In the genomic region with DNA sequence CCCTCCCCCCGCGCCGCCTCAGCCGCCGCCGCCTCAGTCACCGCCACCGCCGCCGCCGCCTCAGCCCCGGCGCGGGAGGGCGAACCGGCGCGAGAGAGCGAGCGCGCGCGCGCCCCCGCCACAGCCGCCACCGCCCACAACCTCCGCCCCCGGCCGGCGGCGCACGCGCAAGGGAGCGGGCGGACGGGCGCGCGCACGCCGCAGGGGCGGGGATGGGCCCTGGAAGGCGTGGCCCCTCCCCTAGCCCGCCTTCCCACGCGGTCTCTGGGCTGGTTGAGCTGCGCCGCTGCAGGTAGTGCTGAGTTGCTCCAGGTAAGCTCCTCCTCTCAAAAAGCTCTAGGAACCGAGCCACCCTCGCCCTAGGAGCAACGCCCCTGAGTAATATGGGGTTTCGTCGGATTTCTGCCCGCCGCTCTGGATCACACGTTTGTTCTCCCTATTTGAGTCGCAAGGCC, we compare ENCODE assay signal across 8 cellular contexts. TPM values are rescaled to one million over a fixed set of nuclear protein-coding genes. Genes with fewer than 3 reads are reported as not detected.
DNase-seq lines count a peak whose midpoint lies in the region; ATAC-seq and TF ChIP-seq lines count a peak whose summit lies in the region.

Gene TMCC1 (minus strand): TSS at position 96 of the 455 bp plus-strand sequence.

- H3K9me3 Mint-ChIP-seq in T-helper 2 cell treated with Interferon-gamma antibody and Interleukin-4, amounts not matched to agents 5 μg/mL and 100 μg/mL, for 36 hours = no peaks in the 10 kb centered on the region

- peak within 1 kb of the TSS; percentile 90 for H3K4me3 Mint-ChIP-seq in T-helper 2 cell treated with Interferon-gamma antibody and Interleukin-4, amounts not matched to agents 5 μg/mL and 100 μg/mL, for 36 hours

- H3K4me1 ChIP-seq in ascending aorta (peaks cover 4 to 7% of the 10 kb centered on the region in 2 donors), rectal smooth muscle tissue (ENCODE audit: control insufficient read depth, insufficient read depth, low read length) (peaks cover 3% of the 10 kb centered on the region), vagina (peaks cover 48% of the 10 kb centered on the region)

- peak within 1 kb of the TSS; percentile 84 for H3K27ac Mint-ChIP-seq in T-helper 2 cell treated with Interferon-gamma antibody and Interleukin-4, amounts not matched to agents 5 μg/mL and 100 μg/mL, for 36 hours

- no peaks in the 10 kb centered on the region for H3K27me3 ChIP-seq in ascending aorta
- no peaks in the 10 kb centered on the region for H3K27me3 ChIP-seq in rectal smooth muscle tissue (ENCODE audit: control insufficient read depth, insufficient read depth, low read length)
- H3K27me3 ChIP-seq in vagina = no peaks in the 10 kb centered on the region

- ATAC-seq in HG02852 (IDR thresholded peaks at IDR 0.05; ENCODE audit: unreplicated experiment) = peak; percentile 78

- TF ChIP-seq POLR2A in GM15510 (IDR thresholded peaks at IDR 0.05; ENCODE audit: borderline replicate concordance, extremely low read depth, insufficient read length) (peak; percentile 65), vagina (IDR thresholded peaks at IDR 0.05) (peak in 1 of 2 donors; percentile 26)

- H3K9ac ChIP-seq in rectal smooth muscle tissue (ENCODE audit: low read length) = peak within 1 kb of the TSS; percentile 81

- no peaks in the 10 kb centered on the region for H3K27me3 Mint-ChIP-seq in T-helper 2 cell treated with Interferon-gamma antibody and Interleukin-4, amounts not matched to agents 5 μg/mL and 100 μg/mL, for 36 hours (ENCODE audit: low read depth)

- H3K4me1 Mint-ChIP-seq in T-helper 2 cell treated with Interferon-gamma antibody and Interleukin-4, amounts not matched to agents 5 μg/mL and 100 μg/mL, for 36 hours (ENCODE audit: low read depth) = peaks cover 28% of the 10 kb centered on the region

- DNase-seq in NCI-H146 treated with DMSO at 0.1 percent for 48 hours (lab: John Stamatoyannopoulos, UW; ENCODE audit: unreplicated experiment) (peak; percentile 95), ascending aorta (ENCODE audit: low spot score in 2 of 2) (peak; percentile 22 to 87), hepatic stellate cell (ENCODE audit: low spot score) (peak; percentile 96), vagina (ENCODE audit: extremely low spot score in 2 of 2) (peak in 1 of 2 donors; percentile 91)
- DNase-seq in T-helper 2 cell treated with Interferon-gamma antibody and Interleukin-4, amounts not matched to agents 5 μg/mL and 100 μg/mL, for 36 hours (ENCODE audit: low spot score) = peak; percentile 85

- TF ChIP-seq CTCF in ascending aorta (IDR thresholded peaks at IDR 0.05) = no peak
- no peak for TF ChIP-seq CTCF in vagina (IDR thresholded peaks at IDR 0.05)

- H3K36me3 Mint-ChIP-seq in T-helper 2 cell treated with Interferon-gamma antibody and Interleukin-4, amounts not matched to agents 5 μg/mL and 100 μg/mL, for 36 hours (ENCODE audit: low read depth) = peaks cover 3% of the 10 kb centered on the region

- peak within 1 kb of the TSS; percentile 66 to 94 for H3K4me3 ChIP-seq in ascending aorta
- H3K4me3 ChIP-seq in rectal smooth muscle tissue (ENCODE audit: low read length) = peak within 1 kb of the TSS; percentile 99
- peak within 1 kb of the TSS; percentile 94 to 98 for H3K4me3 ChIP-seq in vagina

- intact Hi-C loops in ascending aorta (cut with DNase I) = loop anchor here (1.0 to 5.0 kb wide), 3 partner anchors 61 to 267 kb away; no protein-coding TSS in a partner anchor
- intact Hi-C loops in vagina (cut with DNase I) = no loop called here

- peak within 1 kb of the TSS; percentile 83 to 94 for H3K27ac ChIP-seq in ascending aorta
- H3K27ac ChIP-seq in rectal smooth muscle tissue (ENCODE audit: low read depth, low read length) = peak within 1 kb of the TSS; percentile 85
- H3K27ac ChIP-seq in vagina = peak within 1 kb of the TSS; percentile 96

- no peaks in the 10 kb centered on the region for H3K36me3 ChIP-seq in ascending aorta
- no peaks in the 10 kb centered on the region for H3K36me3 ChIP-seq in rectal smooth muscle tissue (ENCODE audit: control insufficient read depth, insufficient read depth, low read length)
- H3K36me3 ChIP-seq in vagina = no peaks in the 10 kb centered on the region

- H3K9me3 ChIP-seq in ascending aorta (no peaks in the 10 kb centered on the region), vagina (no peaks in the 10 kb centered on the region)

RNA-seq across cellular contexts. Expression of gene TMCC1, which starts in this region (rescaled TPM):
- total RNA-seq in ascending aorta (11.5 TPM), vagina (16.7 TPM)
